1 cellular context compared by ENCODE assay signal in the genomic region with DNA sequence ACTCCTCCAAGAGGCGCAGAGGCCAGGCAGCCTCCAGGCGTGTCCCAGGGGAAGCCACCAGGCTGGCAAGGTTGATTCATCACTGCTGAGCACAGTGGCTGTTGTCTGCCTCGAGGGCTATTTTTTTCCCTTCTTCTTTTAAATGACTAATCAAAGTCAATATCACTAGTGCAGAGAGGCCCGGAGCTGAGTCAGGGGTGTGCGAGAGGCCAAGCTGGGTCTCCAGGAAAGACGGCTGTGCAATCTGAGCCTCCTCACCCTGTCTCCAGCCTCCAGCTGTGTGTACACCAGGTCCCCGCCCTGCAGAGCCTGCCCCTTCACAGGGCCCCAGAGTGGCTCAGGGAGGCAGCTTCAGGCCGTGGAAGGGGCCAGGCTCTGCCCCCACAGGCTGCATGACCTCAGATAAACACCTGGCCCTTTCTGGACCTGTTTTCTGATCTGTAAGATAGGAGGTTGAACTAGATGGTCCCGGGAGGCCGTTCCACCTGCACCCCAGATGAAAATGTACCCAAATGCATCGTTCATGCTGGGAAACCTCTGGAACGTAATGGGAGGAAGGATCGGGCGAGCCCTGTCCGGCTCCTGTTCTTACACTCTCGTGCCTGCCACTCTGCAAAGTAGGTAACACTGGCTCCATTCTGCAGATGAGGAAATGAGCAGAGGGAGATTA.
TF ChIP-seq lines count a peak whose summit lies in the region.

No MANE protein-coding gene starts in this region.

TF ChIP-seq in GM12878, 131 proteins besides CTCF, POLR2A, EP300 and RAD21:
- no peak for TF ChIP-seq NR2C1 (IDR thresholded peaks at IDR 0.05)
- TF ChIP-seq TCF3 (IDR thresholded peaks at IDR 0.05; ENCODE audit: borderline replicate concordance, insufficient read depth, low read depth, low read length): 0 out of 2 replicates have a peak, but pooled peaks have one; percentile 10
TF ChIP-seq in GM12878: peak in this region for 1.
